Comparison of ENCODE assay signal across 11 cellular contexts in the genomic region with DNA sequence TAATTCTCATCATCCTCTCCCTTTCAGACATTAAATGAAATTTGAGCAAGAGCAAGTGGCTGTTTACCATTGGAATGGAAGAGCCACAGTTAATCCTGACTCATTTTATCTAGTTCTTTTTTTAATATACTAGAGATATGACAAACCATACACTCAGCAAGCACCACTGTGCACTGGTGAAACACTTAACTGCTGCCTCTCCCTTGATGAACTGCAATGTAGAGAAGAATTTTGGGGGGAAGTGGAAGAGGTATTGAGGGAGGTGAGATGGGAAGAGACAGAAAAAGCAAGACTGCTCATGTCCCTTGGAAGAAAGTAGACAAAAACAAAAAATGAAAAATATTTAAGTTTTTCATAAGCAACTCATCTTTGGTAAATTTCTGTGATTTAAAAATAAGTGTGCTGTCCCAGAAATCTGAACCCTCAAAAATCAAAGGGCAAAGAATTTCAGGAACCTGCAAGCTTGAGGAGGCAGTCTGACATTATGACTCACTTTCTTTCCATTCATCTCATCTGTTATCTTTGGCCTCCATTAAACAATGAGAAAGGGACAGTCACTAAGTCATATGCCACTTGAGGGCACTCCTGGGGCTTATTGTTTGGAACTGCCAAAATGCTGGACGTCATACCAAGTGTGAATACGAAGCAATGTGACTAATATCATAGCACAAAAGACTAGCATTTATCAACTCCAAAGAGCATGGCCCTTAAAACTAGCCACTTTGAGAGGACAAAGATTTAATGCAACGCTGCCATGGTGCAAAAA.
A peak's percentile ranks its signal among the peaks of the same experiment; 100 is the strongest.
DNase-seq lines count a peak whose midpoint lies in the region; TF ChIP-seq lines count a peak whose summit lies in the region.
"Had no signal": no experiment of that assay in that cellular context is flagged by ENCODE, and none has a peak within 500 bp of the region (broad histone marks: within the 10 kb centered on the region; RNA-seq: fewer than 3 reads in every experiment).

No MANE protein-coding gene starts in this region.

- no peaks in the 10 kb centered on the region for H3K27me3 Mint-ChIP-seq in mesothelial cell of epicardium (ENCODE audit: low read depth)
- H3K27me3 Mint-ChIP-seq: activated B cell treated with CpG ODN at 0.5 μM for 24 hours had no signal

- DNase-seq in NCI-H2227 treated with DMSO at 0.1 percent for 48 hours (lab: John Stamatoyannopoulos, UW), result peak; percentile 35
- no peak for DNase-seq in NCI-H2227 (lab: John Stamatoyannopoulos, UW; ENCODE audit: unreplicated experiment)
- peak; percentile 37 for DNase-seq in MV-4-11 (lab: John Stamatoyannopoulos, UW)
- peak; percentile 40 to 94 for DNase-seq in dermis microvascular lymphatic vessel endothelial cell (ENCODE audit: low read depth in 2 of 2)
- peak; percentile 50 for DNase-seq in renal cortical epithelial cell (ENCODE audit: low read depth)
- no peak for DNase-seq in NCI-H1048 (lab: John Stamatoyannopoulos, UW)
- no peak for DNase-seq in mesothelial cell of epicardium (ENCODE audit: low spot score in 2 of 2, unreplicated experiment in 2 of 2)
- DNase-seq in HT-29 (ENCODE audit: low spot score), result no peak
- DNase-seq: activated B cell treated with CpG ODN at 0.5 μM for 24 hours; NCI-H1930; stimulated activated CD4-positive, alpha-beta T cell treated with anti-CD3 and anti-CD28 coated beads, Interleukin-12 subunit alpha, Interleukin-12 subunit beta, amount 100 ng/mL, for 4 hours had no signal

- no peak overlapping the region for H3K27ac Mint-ChIP-seq in mesothelial cell of epicardium
- H3K27ac Mint-ChIP-seq: activated B cell treated with CpG ODN at 0.5 μM for 24 hours had no signal

- H3K4me1 Mint-ChIP-seq in mesothelial cell of epicardium, result peaks cover 16% of the 10 kb centered on the region
- H3K4me1 Mint-ChIP-seq: activated B cell treated with CpG ODN at 0.5 μM for 24 hours had no signal

- no peaks in the 10 kb centered on the region for H3K9me3 Mint-ChIP-seq in mesothelial cell of epicardium
- H3K9me3 Mint-ChIP-seq: activated B cell treated with CpG ODN at 0.5 μM for 24 hours had no signal

- H3K4me3 Mint-ChIP-seq in mesothelial cell of epicardium, result no peak overlapping the region
- H3K4me3 Mint-ChIP-seq: activated B cell treated with CpG ODN at 0.5 μM for 24 hours had no signal

- no peaks in the 10 kb centered on the region for H3K36me3 Mint-ChIP-seq in mesothelial cell of epicardium

- TF ChIP-seq CTCF in mesothelial cell of epicardium (IDR thresholded peaks at IDR 0.05; ENCODE audit: unreplicated experiment), result no peak

Comparison
In these comparisons a context has a peak if more than half of its experiments do, and no peak if none do; other contexts are left out.
1. DNase-seq: peak in NCI-H2227 treated with DMSO at 0.1 percent for 48 hours (single experiment), MV-4-11 (single experiment), dermis microvascular lymphatic vessel endothelial cell (2 of 2) and renal cortical epithelial cell (single experiment); none in NCI-H2227 (single experiment), NCI-H1048 (single experiment), mesothelial cell of epicardium (0 of 2) and HT-29 (single experiment).